11 cellular contexts compared by ENCODE assay signal in genomic region chr14:81176224-81176623, GRCh38. TPM values are rescaled to one million over a fixed set of nuclear protein-coding genes. Genes with fewer than 3 reads are reported as not detected.
DNase-seq lines count a peak whose midpoint lies in the region; ATAC-seq and TF ChIP-seq lines count a peak whose summit lies in the region.
"Had no signal": no experiment of that assay in that cellular context is flagged by ENCODE, and none has a peak within 500 bp of the region (broad histone marks: within the 10 kb centered on the region; RNA-seq: fewer than 3 reads in every experiment).

No MANE protein-coding gene starts in this region.

- no peak for TF ChIP-seq CTCF in NB4 (IDR thresholded peaks at IDR 0.05; ENCODE audit: low read depth, low read length)
- TF ChIP-seq CTCF in omental fat pad (IDR thresholded peaks at IDR 0.05) = no peak

- TF ChIP-seq POLR2A in NB4 (IDR thresholded peaks at IDR 0.05; ENCODE audit: extremely low read depth, insufficient read length) = no peak

- H3K27me3 Mint-ChIP-seq in effector memory CD8-positive, alpha-beta T cell = no peaks in the 10 kb centered on the region

- H3K9me3 Mint-ChIP-seq in effector memory CD8-positive, alpha-beta T cell = no peaks in the 10 kb centered on the region
- H3K9me3 Mint-ChIP-seq: nephron progenitor cell had no signal

- H3K4me3 ChIP-seq in NB4 (ENCODE audit: low read depth, low read length) = no peak overlapping the region

- peak overlapping the region in 1 of 2 donors; percentile 57 for H3K4me3 Mint-ChIP-seq in effector memory CD8-positive, alpha-beta T cell
- H3K4me3 Mint-ChIP-seq: nephron progenitor cell had no signal

- peaks cover 1 to 13% of the 10 kb centered on the region in 2 donors for H3K4me1 Mint-ChIP-seq in effector memory CD8-positive, alpha-beta T cell (ENCODE audit: low read depth in 2 of 2)

- peaks cover 23% of the 10 kb centered on the region for H3K36me3 Mint-ChIP-seq in effector memory CD8-positive, alpha-beta T cell (ENCODE audit: insufficient read depth)

- peak; percentile 40 to 45 for DNase-seq in AML-193 (lab: John Stamatoyannopoulos, UW)
- peak; percentile 39 for DNase-seq in NB4 (ENCODE audit: low read depth)
- DNase-seq in effector memory CD8-positive, alpha-beta T cell = no peak
- peak; percentile 43 for DNase-seq in omental fat pad (ENCODE audit: low spot score)
- DNase-seq in activated CD4-positive, alpha-beta T cell treated with anti-CD3 and anti-CD28 coated beads, Interleukin-2, amount 50 U/mL, for 1 hour = no peak
- DNase-seq in HPDE6-E6E7 (ENCODE audit: extremely low spot score) = no peak
- no peak for DNase-seq in NCI-H2171 (lab: John Stamatoyannopoulos, UW)
- DNase-seq: NCI-H345; nephron progenitor cell; stimulated activated CD4-positive, alpha-beta T cell treated with anti-CD3 and anti-CD28 coated beads, Interleukin-12 subunit alpha, Interleukin-12 subunit beta, amount 100 ng/mL, for 4 hours had no signal

- no peak for ATAC-seq in effector memory CD8-positive, alpha-beta T cell (replicated peaks)
- ATAC-seq in omental fat pad (ENCODE audit: low FRiP score) (peak; percentile 53), HG03196 (IDR thresholded peaks at IDR 0.05; ENCODE audit: unreplicated experiment) (no peak)

- H3K27ac Mint-ChIP-seq in effector memory CD8-positive, alpha-beta T cell = peak overlapping the region; percentile 84 to 96
- H3K27ac Mint-ChIP-seq: nephron progenitor cell had no signal

RNA-seq across cellular contexts. Expression of gene GTF2A1, which starts 44.5 kb away (rescaled TPM):
- 10 to 100 TPM; 17.4 to 32.0 (median 22.8) TPM for total RNA-seq in omental fat pad

Comparison
In these comparisons a context has a peak if more than half of its experiments do, and no peak if none do; other contexts are left out.
1. DNase-seq: peak in AML-193 (2 of 2), NB4 (single experiment) and omental fat pad (single experiment); none in effector memory CD8-positive, alpha-beta T cell (0 of 3), activated CD4-positive, alpha-beta T cell treated with anti-CD3 and anti-CD28 coated beads, Interleukin-2, amount 50 U/mL, for 1 hour (single experiment), HPDE6-E6E7 (single experiment) and NCI-H2171 (single experiment).